1 cellular context compared by ENCODE assay signal in the genomic region with DNA sequence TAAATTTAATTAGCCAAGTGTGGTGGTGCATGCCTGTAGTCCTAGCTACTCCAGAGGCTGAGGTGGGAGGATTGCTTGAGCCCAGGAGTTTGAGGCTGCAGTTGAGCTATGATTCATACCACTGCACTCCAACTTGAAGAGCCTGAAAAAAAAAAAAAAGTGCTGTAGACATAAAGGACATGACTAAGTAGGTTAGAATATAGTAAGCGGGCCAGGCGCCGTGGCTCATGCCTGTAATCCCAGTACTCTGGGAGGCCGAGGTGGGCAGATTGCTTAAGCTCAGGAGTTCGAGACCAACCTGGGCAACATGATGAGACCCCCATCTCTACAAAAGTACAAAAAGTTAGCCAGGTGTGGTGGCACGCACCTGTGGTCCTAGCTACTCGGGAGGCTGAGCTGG.
TF ChIP-seq lines count a peak whose summit lies in the region.

No MANE protein-coding gene starts in this region.

TF ChIP-seq in IMR-90, 13 proteins besides CTCF, POLR2A, EP300 and RAD21:
- TF ChIP-seq CEBPB (IDR thresholded peaks at IDR 0.05; ENCODE audit: low read depth, low read length) = 0 out of 2 replicates have a peak, but pooled peaks have one; percentile 9
